ENCODE assay signal across 8 cellular contexts in the genomic region with DNA sequence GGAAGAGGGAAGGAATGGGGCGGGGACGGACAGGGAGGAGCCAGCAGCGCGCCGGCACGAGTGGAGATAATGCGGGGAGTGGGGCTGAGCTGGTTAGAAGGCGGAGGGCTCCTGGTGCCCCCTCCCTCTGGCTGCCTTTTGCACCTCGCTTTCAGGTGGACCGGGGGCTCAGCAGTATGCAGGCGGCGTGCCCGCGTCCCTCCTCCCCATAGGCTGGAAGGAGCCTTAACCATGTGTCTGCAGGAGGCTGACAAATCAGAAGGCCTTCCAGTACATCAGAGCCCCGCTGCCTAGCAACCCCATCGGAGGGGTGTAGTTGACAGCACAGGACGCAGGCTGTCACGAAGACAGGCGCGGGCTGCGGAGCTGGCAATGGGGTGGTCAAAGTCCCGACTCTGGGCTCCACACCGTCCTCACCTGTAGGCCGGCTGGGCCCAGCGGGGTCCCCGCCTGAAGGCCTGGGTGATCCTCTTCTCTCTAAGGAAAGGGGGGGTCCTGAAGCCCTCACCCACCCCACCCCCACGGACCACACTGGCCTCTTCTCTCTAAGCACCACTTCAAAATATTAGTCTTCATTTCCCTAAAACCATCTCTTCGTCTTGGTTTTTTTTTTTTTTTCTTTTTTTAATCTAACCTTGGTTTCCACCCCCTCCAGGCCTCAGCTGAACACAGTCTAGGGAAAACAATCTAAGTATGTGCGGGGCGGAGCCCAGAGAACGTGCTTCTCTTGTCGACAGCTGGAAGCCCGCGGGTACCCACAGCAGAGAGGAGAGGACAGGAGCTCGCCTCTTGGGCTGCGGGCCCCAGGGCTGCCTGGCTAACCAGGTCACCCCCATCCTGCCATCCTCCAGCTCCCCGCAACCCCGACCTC. TPM values are rescaled to one million over a fixed set of nuclear protein-coding genes. Genes with fewer than 3 reads are reported as not detected.
A peak's percentile ranks its signal among the peaks of the same experiment; 100 is the strongest.
DNase-seq lines count a peak whose midpoint lies in the region; ATAC-seq and TF ChIP-seq lines count a peak whose summit lies in the region.

No MANE protein-coding gene starts in this region.

- H3K4me3 ChIP-seq in kidney epithelial cell (ENCODE audit: low read depth, low read length) = peak overlapping the region; percentile 42

- DNase-seq in NCI-H2107 treated with DMSO at 0.1 percent for 48 hours (lab: John Stamatoyannopoulos, UW; ENCODE audit: unreplicated experiment) (peak; percentile 41), NCI-H2107 (lab: John Stamatoyannopoulos, UW) (no peak), NCI-H2029 (lab: John Stamatoyannopoulos, UW) (peak; percentile 70), cerebellum (ENCODE audit: low spot score) (peak; percentile 95), kidney epithelial cell (ENCODE audit: low read depth) (peak; percentile 49)
- DNase-seq in activated CD4-positive, CD25-positive, alpha-beta regulatory T cell (lab: John Stamatoyannopoulos, UW) = peak; percentile 40 to 71 (median 66)
- peak; percentile 35 to 39 for DNase-seq in stimulated activated CD4-positive, alpha-beta T cell treated with anti-CD3 and anti-CD28 coated beads, Interleukin-1b, Interleukin-23, amount 100 ng/mL, for 4 hours (ENCODE audit: low read depth in 2 of 2)

- peaks cover 2% of the 10 kb centered on the region for H3K27me3 ChIP-seq in kidney epithelial cell (ENCODE audit: control insufficient read depth, insufficient read depth, low read length)

- H3K36me3 ChIP-seq in kidney epithelial cell (ENCODE audit: control insufficient read depth, insufficient read depth, low read length) = peaks cover 2% of the 10 kb centered on the region

- TF ChIP-seq CTCF in kidney epithelial cell (IDR thresholded peaks at IDR 0.05; ENCODE audit: insufficient read depth, low read length, poor library complexity, severe bottlenecking) = no peak

- ATAC-seq in HG02884 (IDR thresholded peaks at IDR 0.05; ENCODE audit: unreplicated experiment) = peak; percentile 46

RNA-seq across cellular contexts. Expression of a gene that starts 44.5 kb away (rescaled TPM):
- total RNA-seq in cerebellum (48.4 TPM), kidney epithelial cell (31.4 and 34.7 TPM in 2 replicates)
